In the genomic region with DNA sequence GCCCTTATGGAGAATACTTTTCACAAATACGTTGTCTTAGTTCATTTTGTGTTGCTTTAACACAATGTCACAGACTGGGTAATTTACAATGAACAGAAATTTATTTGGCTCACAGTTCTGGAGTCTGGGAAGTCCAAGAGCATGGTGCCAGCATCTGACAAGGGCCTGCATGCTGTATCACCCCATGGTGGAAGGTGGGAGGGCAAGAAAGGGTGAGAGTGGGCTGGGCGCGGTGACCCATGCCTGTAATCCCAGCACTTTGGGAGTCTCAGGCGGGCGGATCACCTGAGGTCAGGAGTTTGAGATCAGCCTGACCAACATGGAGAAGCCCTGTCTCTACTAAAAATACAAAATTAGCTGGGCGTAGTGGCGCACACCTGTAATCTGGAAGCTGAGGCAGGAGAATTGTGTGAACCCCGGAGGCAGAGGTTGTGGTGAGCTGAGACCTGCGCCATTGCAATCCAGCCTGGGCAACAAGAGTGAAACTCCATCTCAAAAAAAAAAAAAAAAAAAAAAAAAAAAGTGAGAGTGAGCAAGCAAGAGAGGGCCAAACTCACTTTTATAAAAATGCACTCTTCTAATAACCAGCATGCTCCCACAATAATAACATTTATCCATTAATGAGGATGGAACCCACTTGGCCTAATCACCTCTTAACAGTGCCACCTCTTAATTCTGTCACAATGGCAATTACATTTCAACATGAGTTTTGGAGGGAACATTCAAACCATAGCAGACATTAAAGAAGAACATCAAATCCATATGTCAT, we compare ENCODE assay signal across 24 cellular contexts.
"Had no signal": no experiment of that assay in that cellular context is flagged by ENCODE, and none has a peak within 500 bp of the region (broad histone marks: within the 10 kb centered on the region; RNA-seq: fewer than 3 reads in every experiment).

No MANE protein-coding gene starts in this region.

- H3K27ac Mint-ChIP-seq: stimulated activated naive CD8-positive, alpha-beta T cell treated with anti-CD3 and anti-CD28 coated beads, Interleukin-15, Interleukin-2, amounts not matched to agents 100 ng/mL and 50 ng/mL, for 24 hours had no signal

- H3K9me3 Mint-ChIP-seq: naive B cell; stimulated activated naive CD8-positive, alpha-beta T cell treated with anti-CD3 and anti-CD28 coated beads, Interleukin-15, Interleukin-2, amounts not matched to agents 100 ng/mL and 50 ng/mL, for 24 hours had no signal

- H3K36me3 ChIP-seq: brain microvascular endothelial cell, left lung, ovary, prostate gland, thyroid gland had no signal

- H3K4me3 ChIP-seq: hepatocyte, left lung, lung, ovary, prostate gland, thyroid gland had no signal

- H3K36me3 Mint-ChIP-seq: naive B cell had no signal

- H3K9me3 ChIP-seq: left lung, ovary, prostate gland, thyroid gland had no signal

- H3K4me3 Mint-ChIP-seq: activated T-cell treated with anti-CD3 and anti-CD28 coated beads, Interleukin-2, amount 50 U/mL, for 4 hours; naive B cell; stimulated activated naive CD8-positive, alpha-beta T cell treated with anti-CD3 and anti-CD28 coated beads, Interleukin-15, Interleukin-2, amounts not matched to agents 100 ng/mL and 50 ng/mL, for 24 hours had no signal

- H3K4me1 ChIP-seq: prostate gland, thyroid gland had no signal

- DNase-seq: activated CD8-positive, alpha-beta memory T cell treated with anti-CD3 and anti-CD28 coated beads for 24 hours; activated CD8-positive, alpha-beta memory T cell treated with anti-CD3 and anti-CD28 coated beads, Interleukin-2, amount 50 U/mL, for 4 hours; activated naive CD4-positive, alpha-beta T cell treated with Interleukin-2 at 50 U/mL for 16 hours; activated T-cell treated with anti-CD3 and anti-CD28 coated beads, Interleukin-2, amount 50 U/mL, for 4 hours; aorta; brain microvascular endothelial cell; caudate nucleus; dermis blood vessel endothelial cell; effector CD8-positive, alpha-beta T cell; foreskin melanocyte; kidney glomerular epithelial cell; left lung; naive B cell; ovary; stimulated activated CD4-positive, alpha-beta T cell treated with anti-CD3 and anti-CD28 coated beads, Interleukin-12 subunit alpha, Interleukin-12 subunit beta, amount 100 ng/mL, for 4 hours; stimulated activated CD4-positive, alpha-beta T cell treated with anti-CD3 and anti-CD28 coated beads, Interleukin-4, amount 100 ng/mL, for 4 hours; substantia nigra; T-helper 2 cell; thyroid gland had no signal

- H3K27me3 Mint-ChIP-seq: naive B cell; stimulated activated naive CD8-positive, alpha-beta T cell treated with anti-CD3 and anti-CD28 coated beads, Interleukin-15, Interleukin-2, amounts not matched to agents 100 ng/mL and 50 ng/mL, for 24 hours had no signal

- H3K27ac ChIP-seq: brain microvascular endothelial cell, hepatocyte, left lung, ovary, prostate gland, thyroid gland had no signal

- ATAC-seq: activated T-cell treated with anti-CD3 and anti-CD28 coated beads, Interleukin-2, amount 50 U/mL, for 4 hours; esophagus mucosa; left lung had no signal

- H3K27me3 ChIP-seq: brain microvascular endothelial cell, hepatocyte, left lung, ovary, thyroid gland had no signal
